ENCODE assay signal across 8 cellular contexts in the genomic region with DNA sequence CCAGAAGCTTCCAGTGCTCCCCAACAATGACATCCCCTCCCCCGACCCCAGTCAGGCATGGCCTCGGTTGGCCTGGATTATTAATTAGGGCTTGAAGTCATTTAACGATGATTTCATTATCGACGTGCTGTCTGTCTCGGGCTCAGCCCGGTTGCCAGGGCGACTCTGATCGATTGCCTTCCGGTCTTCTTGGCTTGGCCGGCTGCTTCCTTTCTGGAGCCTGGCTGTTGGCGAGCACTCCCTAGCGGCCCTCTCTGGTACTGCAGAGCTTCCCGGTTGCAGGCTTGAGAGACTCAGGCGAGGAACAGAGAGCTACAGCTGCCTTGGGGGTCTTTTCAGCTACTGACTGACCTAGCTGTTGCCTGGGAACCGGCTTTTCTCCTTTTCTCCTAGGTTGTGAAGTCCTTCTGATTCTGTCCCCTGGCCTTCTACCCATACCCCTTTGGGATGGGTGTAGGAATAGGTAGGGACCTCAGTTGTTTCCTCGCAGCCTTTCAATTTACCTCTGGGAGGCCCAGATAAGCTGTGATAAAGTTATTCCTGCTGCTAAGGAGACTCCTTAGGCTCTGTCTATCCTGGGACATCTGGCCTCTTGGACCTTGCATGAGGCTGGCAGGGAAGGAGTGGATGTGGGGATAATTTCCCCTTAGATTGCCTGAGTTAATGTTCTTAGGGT. TPM values are rescaled to one million over a fixed set of nuclear protein-coding genes. Genes with fewer than 3 reads are reported as not detected.
A peak's percentile ranks its signal among the peaks of the same experiment; 100 is the strongest.
DNase-seq lines count a peak whose midpoint lies in the region; FAIRE-seq and TF ChIP-seq lines count a peak whose summit lies in the region.

No MANE protein-coding gene starts in this region.

- peaks cover 42% of the 10 kb centered on the region for H3K27me3 Mint-ChIP-seq in astrocyte (ENCODE audit: low read depth, unreplicated experiment)

- H3K4me1 ChIP-seq in HAP-1: no peaks in the 10 kb centered on the region
- peaks cover under 1% of the 10 kb centered on the region for H3K4me1 ChIP-seq in astrocyte (ENCODE audit: insufficient read depth, low read length)
- H3K4me1 ChIP-seq in small intestine (ENCODE audit: control insufficient read depth in 2 of 2, insufficient read depth in 1 of 2, low read depth in 1 of 2, low read length in 1 of 2): no peaks in the 10 kb centered on the region

- H3K9me3 ChIP-seq in HAP-1 (no peaks in the 10 kb centered on the region), MG63 (no peaks in the 10 kb centered on the region), astrocyte (ENCODE audit: insufficient read depth, low read depth, low read length) (peaks cover 4% of the 10 kb centered on the region), small intestine (ENCODE audit: control insufficient read depth, low read depth) (no peaks in the 10 kb centered on the region)

- POLR2A ChIA-PET in GM10248 (lab: Yijun Ruan, JAX): no interaction called here

- H3K9ac ChIP-seq in astrocyte (ENCODE audit: low read length): no peak overlapping the region

- H3K4me3 Mint-ChIP-seq in astrocyte (ENCODE audit: unreplicated experiment): peak overlapping the region; percentile 76

- FAIRE-seq in astrocyte (lab: Jason Lieb, UNC) (no peak), small intestine (lab: Jason Lieb, UNC) (no peak)

- H3K4me1 Mint-ChIP-seq in astrocyte (ENCODE audit: low read depth, unreplicated experiment): no peaks in the 10 kb centered on the region

- TF ChIP-seq CTCF in GM10248 (IDR thresholded peaks at IDR 0.05; ENCODE audit: control extremely low read depth, extremely low read depth, low read depth, missing control alignments) (peak; percentile 96), astrocyte (IDR thresholded peaks at IDR 0.05; ENCODE audit: insufficient read depth, low read depth, low read length) (peak; percentile 75)

- no peak overlapping the region for H3K4me3 ChIP-seq in HAP-1
- H3K4me3 ChIP-seq in MG63: no peak overlapping the region
- H3K4me3 ChIP-seq in astrocyte (ENCODE audit: insufficient read depth, low read depth, low read length): no peak overlapping the region
- H3K4me3 ChIP-seq in small intestine (ENCODE audit: low read depth in 1 of 2, low read length in 2 of 2): no peak overlapping the region

- H3K79me2 ChIP-seq in astrocyte (ENCODE audit: insufficient read depth, low read length): no peaks in the 10 kb centered on the region

- DNase-seq in GM10248 (ENCODE audit: extremely low spot score): peak; percentile 89
- peak; percentile 54 to 91 for DNase-seq in HAP-1 (ENCODE audit: low spot score in 2 of 2)
- DNase-seq in MG63: peak; percentile 62
- DNase-seq in T-helper 22 cell (ENCODE audit: low read depth): peak; percentile 52
- DNase-seq in astrocyte (ENCODE audit: low read depth): peak; percentile 14
- DNase-seq in iPS DF 19.7 (ENCODE audit: low read depth, low spot score): peak; percentile 78
- peak; percentile 77 for DNase-seq in small intestine
- DNase-seq in putamen (ENCODE audit: low spot score): no peak

- peak overlapping the region; percentile 72 for H3K27ac Mint-ChIP-seq in astrocyte (ENCODE audit: unreplicated experiment)

- no peaks in the 10 kb centered on the region for H3K36me3 ChIP-seq in HAP-1 (replicated peaks)
- H3K36me3 ChIP-seq in MG63: no peaks in the 10 kb centered on the region
- no peaks in the 10 kb centered on the region for H3K36me3 ChIP-seq in astrocyte (ENCODE audit: insufficient read depth, low read length)
- H3K36me3 ChIP-seq in small intestine (ENCODE audit: control insufficient read depth in 2 of 2, insufficient read depth in 2 of 2, low read length in 2 of 2): no peaks in the 10 kb centered on the region

- H3K27ac ChIP-seq in astrocyte (ENCODE audit: low read depth, low read length): no peak overlapping the region
- no peak overlapping the region for H3K27ac ChIP-seq in small intestine (ENCODE audit: low read depth in 1 of 2, low read length in 1 of 2)

- H3K4me2 ChIP-seq in astrocyte (ENCODE audit: low read length): peak overlapping the region; percentile 63

- H3K27me3 ChIP-seq in HAP-1 (ENCODE audit: low read depth): peaks cover 54% of the 10 kb centered on the region
- no peaks in the 10 kb centered on the region for H3K27me3 ChIP-seq in MG63
- peaks cover 72% of the 10 kb centered on the region for H3K27me3 ChIP-seq in astrocyte (ENCODE audit: insufficient read depth, low read length)
- peaks cover 0 to 5% of the 10 kb centered on the region in 2 donors for H3K27me3 ChIP-seq in small intestine (ENCODE audit: control insufficient read depth in 2 of 2, insufficient read depth in 2 of 2, low read length in 2 of 2)

- WGBS in small intestine, 3 donors: 3 to 9% (median 6%) methylated on average over 17 of the region's 17 CpGs

- H3K36me3 Mint-ChIP-seq in astrocyte (ENCODE audit: low read depth, unreplicated experiment): no peaks in the 10 kb centered on the region

- H4K20me1 ChIP-seq in astrocyte (ENCODE audit: insufficient read depth, low read length): no peaks in the 10 kb centered on the region

- no peak overlapping the region for H2AFZ ChIP-seq in astrocyte (ENCODE audit: low read depth, low read length)

- H3K9me3 Mint-ChIP-seq in astrocyte (ENCODE audit: unreplicated experiment): peaks cover 2% of the 10 kb centered on the region

- in situ Hi-C loops in HAP-1 (cut with MboI; ENCODE audit: low sequenced_read_pairs): no loop called here

- CTCF ChIA-PET in GM10248 (lab: Yijun Ruan, JAX): interaction anchor here (0.7 to 11.6 kb wide), 43 partner anchors 8 to 546 kb away, joined by 3 to 222 read pairs (median 4); partner anchors contain the start of genes ATP5MC2 and CALCOCO1

RNA-seq across cellular contexts. Expression of gene CISTR, which starts 5.5 kb away (rescaled TPM):
- not detected in 2 replicates for total RNA-seq in MG63 (2014; rRNA removed; shearing (Covaris generic); ENCODE audit: low replicate concordance)
- total RNA-seq in astrocyte: not detected in 2 replicates
- polyA plus RNA-seq in small intestine: not detected

RNA-seq across cellular contexts. Expression of gene CALCOCO1, which starts 30.0 kb away (rescaled TPM):
- total RNA-seq in MG63 (2014; rRNA removed; shearing (Covaris generic); ENCODE audit: low replicate concordance): 35.7 and 42.4 TPM in 2 replicates
- 85.2 and 102 TPM in 2 replicates for total RNA-seq in astrocyte
- polyA plus RNA-seq in small intestine: 10 to 100 TPM; 45.1 to 46.7 (median 46.5) TPM
